In the genomic region with DNA sequence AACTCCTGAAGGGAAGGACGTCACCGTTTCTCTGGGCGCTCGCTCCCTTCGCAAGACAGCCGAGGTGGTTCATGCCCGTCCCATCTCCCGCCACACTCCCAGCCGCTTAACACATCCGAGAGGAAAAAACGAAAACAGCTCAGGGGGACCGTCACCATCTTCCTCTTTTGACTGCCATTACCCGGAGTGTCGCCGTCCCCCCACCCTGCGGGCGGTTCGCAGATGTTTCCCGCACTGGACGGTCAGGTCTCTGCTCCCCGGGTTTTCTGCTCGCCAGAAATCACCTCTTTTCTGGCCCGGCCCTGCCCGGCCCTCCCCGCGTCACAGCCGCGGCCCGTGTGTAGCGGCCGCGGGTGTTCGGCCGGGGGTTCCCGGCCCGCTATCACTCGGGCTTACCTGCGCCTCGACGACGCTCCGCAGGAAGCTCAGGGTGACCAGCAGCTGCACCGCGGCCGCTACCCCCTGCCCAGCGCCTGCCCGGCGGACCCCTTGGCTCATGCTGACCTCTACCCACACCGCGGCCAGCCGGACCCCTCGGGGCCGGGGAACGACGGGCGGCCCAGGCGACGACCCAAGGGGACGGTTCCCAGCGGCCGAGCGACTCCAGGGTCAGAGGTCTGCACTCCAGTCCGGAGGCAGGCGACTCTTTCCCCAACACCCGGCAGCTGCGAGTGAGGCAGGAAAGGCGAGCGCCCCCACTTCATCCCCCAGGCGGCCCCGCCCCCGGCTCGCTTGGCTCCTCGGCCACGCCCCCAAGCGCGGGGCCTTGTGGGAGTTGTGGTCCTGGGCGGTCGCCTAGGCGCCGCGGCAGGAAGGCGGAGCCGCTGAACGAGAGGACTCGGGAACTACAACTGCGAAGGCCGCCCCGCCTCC, we compare ENCODE assay signal across 8 cellular contexts. TPM values are rescaled to one million over a fixed set of nuclear protein-coding genes. Genes with fewer than 3 reads are reported as not detected.
DNase-seq lines count a peak whose midpoint lies in the region; ATAC-seq and TF ChIP-seq lines count a peak whose summit lies in the region.

A gene with protein sequence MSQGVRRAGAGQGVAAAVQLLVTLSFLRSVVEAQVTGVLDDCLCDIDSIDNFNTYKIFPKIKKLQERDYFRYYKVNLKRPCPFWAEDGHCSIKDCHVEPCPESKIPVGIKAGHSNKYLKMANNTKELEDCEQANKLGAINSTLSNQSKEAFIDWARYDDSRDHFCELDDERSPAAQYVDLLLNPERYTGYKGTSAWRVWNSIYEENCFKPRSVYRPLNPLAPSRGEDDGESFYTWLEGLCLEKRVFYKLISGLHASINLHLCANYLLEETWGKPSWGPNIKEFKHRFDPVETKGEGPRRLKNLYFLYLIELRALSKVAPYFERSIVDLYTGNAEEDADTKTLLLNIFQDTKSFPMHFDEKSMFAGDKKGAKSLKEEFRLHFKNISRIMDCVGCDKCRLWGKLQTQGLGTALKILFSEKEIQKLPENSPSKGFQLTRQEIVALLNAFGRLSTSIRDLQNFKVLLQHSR (minus strand): TSS at position 673 of the 873 bp plus-strand sequence. CDS start 175 bp downstream, at position 498.

- TF ChIP-seq EP300 in Ishikawa (IDR thresholded peaks at IDR 0.05; ENCODE audit: borderline replicate concordance), result no peak

- H3K27ac Mint-ChIP-seq in activated T-cell treated with anti-CD3 and anti-CD28 coated beads, Interleukin-2, amount 50 U/mL, for 24 hours, result peak within 1 kb of the TSS; percentile 90

- no peaks in the 10 kb centered on the region for H3K9me3 ChIP-seq in muscle layer of colon (ENCODE audit: low read length)

- peaks cover 56% of the 10 kb centered on the region for H3K4me1 Mint-ChIP-seq in activated T-cell treated with anti-CD3 and anti-CD28 coated beads, Interleukin-2, amount 50 U/mL, for 24 hours (ENCODE audit: low read depth)

- peak within 1 kb of the TSS; percentile 88 for H3K4me3 Mint-ChIP-seq in activated T-cell treated with anti-CD3 and anti-CD28 coated beads, Interleukin-2, amount 50 U/mL, for 24 hours

- H3K27ac ChIP-seq in muscle layer of colon (ENCODE audit: low read depth, low read length), result peak within 1 kb of the TSS; percentile 87

- no peaks in the 10 kb centered on the region for H3K27me3 Mint-ChIP-seq in activated T-cell treated with anti-CD3 and anti-CD28 coated beads, Interleukin-2, amount 50 U/mL, for 24 hours

- ATAC-seq in GM21619 (IDR thresholded peaks at IDR 0.05; ENCODE audit: unreplicated experiment), result peak; percentile 76
- peak; percentile 100 for ATAC-seq in esophagus mucosa

- TF ChIP-seq RAD21 in Ishikawa (IDR thresholded peaks at IDR 0.05; ENCODE audit: low read depth), result no peak

- peaks cover 2% of the 10 kb centered on the region for H3K9me3 Mint-ChIP-seq in activated T-cell treated with anti-CD3 and anti-CD28 coated beads, Interleukin-2, amount 50 U/mL, for 24 hours

- H3K27me3 ChIP-seq in muscle layer of colon (ENCODE audit: control insufficient read depth in 1 of 2, insufficient read depth in 2 of 2, low read length in 2 of 2), result no peaks in the 10 kb centered on the region

- no peaks in the 10 kb centered on the region for H3K36me3 ChIP-seq in muscle layer of colon (ENCODE audit: insufficient read depth, low read length)

- DNase-seq in DMS53 treated with DMSO at 0.1 percent for 48 hours (lab: John Stamatoyannopoulos, UW; ENCODE audit: unreplicated experiment) (peak; percentile 82), OCI-M2 (lab: John Stamatoyannopoulos, UW; ENCODE audit: unreplicated experiment) (peak; percentile 61)
- DNase-seq in activated T-cell treated with anti-CD3 and anti-CD28 coated beads, Interleukin-2, amount 50 U/mL, for 24 hours, result peak; percentile 97
- DNase-seq in stimulated activated CD8-positive, alpha-beta memory T cell treated with anti-CD3 and anti-CD28 coated beads, Interleukin-7, amount 100 ng/mL, for 1 hour (ENCODE audit: low read depth in 2 of 2), result peak; percentile 95 to 96

- peak within 1 kb of the TSS; percentile 72 for H3K9ac ChIP-seq in muscle layer of colon (ENCODE audit: low read length)

- peaks cover 12% of the 10 kb centered on the region for H3K4me1 ChIP-seq in muscle layer of colon (ENCODE audit: insufficient read depth, low read length)

- H3K4me3 ChIP-seq in muscle layer of colon (ENCODE audit: low read depth in 1 of 2, low read length in 2 of 2), result peak within 1 kb of the TSS; percentile 88 to 94

- peaks cover 5% of the 10 kb centered on the region for H3K36me3 Mint-ChIP-seq in activated T-cell treated with anti-CD3 and anti-CD28 coated beads, Interleukin-2, amount 50 U/mL, for 24 hours (ENCODE audit: low read depth)

TF ChIP-seq in Ishikawa, 13 proteins besides CTCF, POLR2A, EP300 and RAD21:
- TF ChIP-seq TAF1 (IDR thresholded peaks at IDR 0.05; ENCODE audit: low read depth) (peak; percentile 68), FOXM1 (IDR thresholded peaks at IDR 0.05; ENCODE audit: borderline replicate concordance, low read depth) (no peak), YY1 (IDR thresholded peaks at IDR 0.05; ENCODE audit: low read depth) (no peak), TCF12 (IDR thresholded peaks at IDR 0.05; ENCODE audit: low read depth) (no peak; the same call in 1 of the 2 replicates), ZBTB7A (IDR thresholded peaks at IDR 0.05; ENCODE audit: low read depth) (peak; percentile 71; the same call in 1 of the 2 replicates), TEAD4 (IDR thresholded peaks at IDR 0.05) (0 out of 2 replicates have a peak, but pooled peaks have one; percentile 5), CEBPB (IDR thresholded peaks at IDR 0.05) (no peak)
- TF ChIP-seq, protein P1, sequence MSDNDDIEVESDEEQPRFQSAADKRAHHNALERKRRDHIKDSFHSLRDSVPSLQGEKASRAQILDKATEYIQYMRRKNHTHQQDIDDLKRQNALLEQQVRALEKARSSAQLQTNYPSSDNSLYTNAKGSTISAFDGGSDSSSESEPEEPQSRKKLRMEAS (IDR thresholded peaks at IDR 0.05), result no peak; the same call in 1 of the 2 replicates
- TF ChIP-seq, protein P2, sequence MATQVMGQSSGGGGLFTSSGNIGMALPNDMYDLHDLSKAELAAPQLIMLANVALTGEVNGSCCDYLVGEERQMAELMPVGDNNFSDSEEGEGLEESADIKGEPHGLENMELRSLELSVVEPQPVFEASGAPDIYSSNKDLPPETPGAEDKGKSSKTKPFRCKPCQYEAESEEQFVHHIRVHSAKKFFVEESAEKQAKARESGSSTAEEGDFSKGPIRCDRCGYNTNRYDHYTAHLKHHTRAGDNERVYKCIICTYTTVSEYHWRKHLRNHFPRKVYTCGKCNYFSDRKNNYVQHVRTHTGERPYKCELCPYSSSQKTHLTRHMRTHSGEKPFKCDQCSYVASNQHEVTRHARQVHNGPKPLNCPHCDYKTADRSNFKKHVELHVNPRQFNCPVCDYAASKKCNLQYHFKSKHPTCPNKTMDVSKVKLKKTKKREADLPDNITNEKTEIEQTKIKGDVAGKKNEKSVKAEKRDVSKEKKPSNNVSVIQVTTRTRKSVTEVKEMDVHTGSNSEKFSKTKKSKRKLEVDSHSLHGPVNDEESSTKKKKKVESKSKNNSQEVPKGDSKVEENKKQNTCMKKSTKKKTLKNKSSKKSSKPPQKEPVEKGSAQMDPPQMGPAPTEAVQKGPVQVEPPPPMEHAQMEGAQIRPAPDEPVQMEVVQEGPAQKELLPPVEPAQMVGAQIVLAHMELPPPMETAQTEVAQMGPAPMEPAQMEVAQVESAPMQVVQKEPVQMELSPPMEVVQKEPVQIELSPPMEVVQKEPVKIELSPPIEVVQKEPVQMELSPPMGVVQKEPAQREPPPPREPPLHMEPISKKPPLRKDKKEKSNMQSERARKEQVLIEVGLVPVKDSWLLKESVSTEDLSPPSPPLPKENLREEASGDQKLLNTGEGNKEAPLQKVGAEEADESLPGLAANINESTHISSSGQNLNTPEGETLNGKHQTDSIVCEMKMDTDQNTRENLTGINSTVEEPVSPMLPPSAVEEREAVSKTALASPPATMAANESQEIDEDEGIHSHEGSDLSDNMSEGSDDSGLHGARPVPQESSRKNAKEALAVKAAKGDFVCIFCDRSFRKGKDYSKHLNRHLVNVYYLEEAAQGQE (IDR thresholded peaks at IDR 0.05; ENCODE audit: low read depth), result no peak
- TF ChIP-seq, protein P3, sequence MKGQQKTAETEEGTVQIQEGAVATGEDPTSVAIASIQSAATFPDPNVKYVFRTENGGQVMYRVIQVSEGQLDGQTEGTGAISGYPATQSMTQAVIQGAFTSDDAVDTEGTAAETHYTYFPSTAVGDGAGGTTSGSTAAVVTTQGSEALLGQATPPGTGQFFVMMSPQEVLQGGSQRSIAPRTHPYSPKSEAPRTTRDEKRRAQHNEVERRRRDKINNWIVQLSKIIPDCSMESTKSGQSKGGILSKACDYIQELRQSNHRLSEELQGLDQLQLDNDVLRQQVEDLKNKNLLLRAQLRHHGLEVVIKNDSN (IDR thresholded peaks at IDR 0.05), result no peak

RNA-seq across cellular contexts. Expression of the gene that starts here (rescaled TPM):
- 1.1 TPM for total RNA-seq in esophagus mucosa

Comparison
In these comparisons a context has a peak if more than half of its experiments do, and no peak if none do; other contexts are left out.
1. Peak in every context shown above with its lines: DNase-seq, ATAC-seq, H3K4me3 ChIP-seq and H3K27ac ChIP-seq.